In the genomic region with DNA sequence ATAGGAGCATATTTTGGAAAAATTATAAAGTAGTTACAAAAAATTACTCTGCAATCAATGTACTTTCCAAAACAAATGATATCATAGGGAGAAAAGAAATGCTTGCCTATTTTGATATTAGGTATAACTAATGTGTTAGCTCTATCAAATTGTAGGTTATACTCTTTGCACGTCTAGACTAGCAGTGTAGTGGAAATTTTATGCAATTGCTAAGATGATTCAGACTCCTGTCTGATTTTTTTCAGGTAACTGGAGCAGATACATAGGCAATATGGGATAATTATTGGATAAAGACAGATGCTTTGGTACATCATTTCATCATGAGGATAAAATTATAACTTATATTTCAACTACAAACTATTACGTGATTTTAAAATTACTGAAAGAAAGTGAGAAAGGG, we compare ENCODE assay signal across 25 cellular contexts.
DNase-seq lines count a peak whose midpoint lies in the region; TF ChIP-seq lines count a peak whose summit lies in the region.
"Had no signal": no experiment of that assay in that cellular context is flagged by ENCODE, and none has a peak within 500 bp of the region (broad histone marks: within the 10 kb centered on the region; RNA-seq: fewer than 3 reads in every experiment).

No MANE protein-coding gene starts in this region.

- peak; percentile 7 for DNase-seq in NCI-H2171 treated with DMSO at 0.1 percent for 48 hours (lab: John Stamatoyannopoulos, UW)
- DNase-seq in NCI-H2171 (lab: John Stamatoyannopoulos, UW), result no peak
- peak; percentile 1 for DNase-seq in NCI-H69 (lab: John Stamatoyannopoulos, UW)
- peak; percentile 59 for DNase-seq in epithelial cell of esophagus (ENCODE audit: low read depth)
- DNase-seq in activated naive CD4-positive, alpha-beta T cell treated with anti-CD3 and anti-CD28 coated beads, Interleukin-2, amount 10 ng/mL, durations not matched to agents 7 days and 5 days, result no peak
- DNase-seq in right atrium auricular region (ENCODE audit: low spot score), result no peak
- DNase-seq in HEK293T (ENCODE audit: extremely low spot score), result no peak
- DNase-seq: AML-193; BE2C; C1 segment of cervical spinal cord; CD4-positive, alpha-beta memory T cell; CD4-positive, CD25-positive, alpha-beta regulatory T cell; CD8-positive, alpha-beta memory T cell; COR-L47; DMS 273 treated with DMSO at 0.1 percent for 48 hours; DMS53; DMS79; DND-41; EL; GDM1 had no signal

- H3K27me3 ChIP-seq in right atrium auricular region, result no peaks in the 10 kb centered on the region
- H3K27me3 ChIP-seq: BE2C, BLaER1 had no signal

- CTCF ChIA-PET in activated naive CD4-positive, alpha-beta T cell treated with anti-CD3 and anti-CD28 coated beads, Interleukin-2, amount 10 ng/mL, durations not matched to agents 7 days and 5 days (lab: Charles Lee), result no interaction called here
- CTCF ChIA-PET in HEK293T (lab: Yijun Ruan, JAX), result no interaction called here

- TF ChIP-seq CTCF in epithelial cell of esophagus (IDR thresholded peaks at IDR 0.05; ENCODE audit: insufficient read depth, low read depth, low read length, missing control alignments) (no peak), right atrium auricular region (IDR thresholded peaks at IDR 0.05) (no peak)

- POLR2A ChIA-PET in HEK293T (lab: Yijun Ruan, JAX), result no interaction called here

- H3K4me1 Mint-ChIP-seq in activated naive CD4-positive, alpha-beta T cell treated with anti-CD3 and anti-CD28 coated beads, Interleukin-2, amount 10 ng/mL, durations not matched to agents 7 days and 5 days, result no peaks in the 10 kb centered on the region
- H3K4me1 Mint-ChIP-seq: CD14-positive monocyte; CD4-positive, alpha-beta memory T cell; CD4-positive, CD25-positive, alpha-beta regulatory T cell; CD8-positive, alpha-beta memory T cell had no signal

- no peaks in the 10 kb centered on the region for H3K9me3 ChIP-seq in right atrium auricular region
- H3K9me3 ChIP-seq: A549, BE2C, BLaER1 had no signal

- H3K4me1 ChIP-seq in right atrium auricular region, result no peaks in the 10 kb centered on the region
- H3K4me1 ChIP-seq: A549, BE2C, BLaER1 had no signal

- H3K4me3 ChIP-seq in epithelial cell of esophagus (ENCODE audit: low read length) (no peak overlapping the region), right atrium auricular region (no peak overlapping the region)
- H3K4me3 ChIP-seq: A549, BLaER1, GM12878 had no signal

- no peaks in the 10 kb centered on the region for H3K27me3 Mint-ChIP-seq in activated naive CD4-positive, alpha-beta T cell treated with anti-CD3 and anti-CD28 coated beads, Interleukin-2, amount 10 ng/mL, durations not matched to agents 7 days and 5 days
- H3K27me3 Mint-ChIP-seq: CD4-positive, CD25-positive, alpha-beta regulatory T cell had no signal

- no peak overlapping the region for H3K27ac Mint-ChIP-seq in activated naive CD4-positive, alpha-beta T cell treated with anti-CD3 and anti-CD28 coated beads, Interleukin-2, amount 10 ng/mL, durations not matched to agents 7 days and 5 days
- H3K27ac Mint-ChIP-seq: CD14-positive monocyte; CD4-positive, alpha-beta memory T cell; CD4-positive, CD25-positive, alpha-beta regulatory T cell had no signal

- no peak overlapping the region for H3K4me3 Mint-ChIP-seq in activated naive CD4-positive, alpha-beta T cell treated with anti-CD3 and anti-CD28 coated beads, Interleukin-2, amount 10 ng/mL, durations not matched to agents 7 days and 5 days
- H3K4me3 Mint-ChIP-seq: CD14-positive monocyte; CD4-positive, CD25-positive, alpha-beta regulatory T cell; CD8-positive, alpha-beta memory T cell had no signal

- H3K36me3 Mint-ChIP-seq in activated naive CD4-positive, alpha-beta T cell treated with anti-CD3 and anti-CD28 coated beads, Interleukin-2, amount 10 ng/mL, durations not matched to agents 7 days and 5 days, result no peaks in the 10 kb centered on the region
- H3K36me3 Mint-ChIP-seq: CD14-positive monocyte; CD4-positive, alpha-beta memory T cell; CD4-positive, CD25-positive, alpha-beta regulatory T cell; CD8-positive, alpha-beta memory T cell had no signal

- no peaks in the 10 kb centered on the region for H3K9me3 Mint-ChIP-seq in activated naive CD4-positive, alpha-beta T cell treated with anti-CD3 and anti-CD28 coated beads, Interleukin-2, amount 10 ng/mL, durations not matched to agents 7 days and 5 days
- H3K9me3 Mint-ChIP-seq: CD14-positive monocyte; CD4-positive, alpha-beta memory T cell; CD8-positive, alpha-beta memory T cell had no signal

- H3K36me3 ChIP-seq in right atrium auricular region, result no peaks in the 10 kb centered on the region
- H3K36me3 ChIP-seq: BE2C, BLaER1 had no signal

- H3K27ac ChIP-seq in right atrium auricular region, result no peak overlapping the region
- H3K27ac ChIP-seq: 22Rv1, A549, BLaER1 had no signal

TF ChIP-seq in HEK293T, 16 proteins besides CTCF, POLR2A, EP300 and RAD21:
- TF ChIP-seq HDGF (IDR thresholded peaks at IDR 0.05; ENCODE audit: borderline replicate concordance) (no peak), TARDBP (IDR thresholded peaks at IDR 0.05) (no peak), SP1 (IDR thresholded peaks at IDR 0.05) (no peak)

Comparison
In these comparisons a context has a peak if more than half of its experiments do, and no peak if none do; other contexts are left out.
1. DNase-seq: peak in NCI-H2171 treated with DMSO at 0.1 percent for 48 hours (single experiment), NCI-H69 (single experiment) and epithelial cell of esophagus (single experiment); none in NCI-H2171 (single experiment), activated naive CD4-positive, alpha-beta T cell treated with anti-CD3 and anti-CD28 coated beads, Interleukin-2, amount 10 ng/mL, durations not matched to agents 7 days and 5 days (single experiment), right atrium auricular region (single experiment) and HEK293T (single experiment).